In genomic region chr21:36841866-36842265, GRCh38 we compare ENCODE assay signal across 19 cellular contexts.
DNase-seq lines count a peak whose midpoint lies in the region; ATAC-seq and TF ChIP-seq lines count a peak whose summit lies in the region.
"Had no signal": no experiment of that assay in that cellular context is flagged by ENCODE, and none has a peak within 500 bp of the region (broad histone marks: within the 10 kb centered on the region; RNA-seq: fewer than 3 reads in every experiment).

No MANE protein-coding gene starts in this region.

- CTCF ChIA-PET in AG04450 (lab: Charles Lee): no interaction called here

- peaks cover 1% of the 10 kb centered on the region; the same call in 1 of the 2 replicates for H3K27me3 Mint-ChIP-seq in HFFc6 (ENCODE audit: insufficient read depth)
- H3K27me3 Mint-ChIP-seq: B cell had no signal

- DNase-seq in AG04450 (ENCODE audit: low read depth, low spot score): no peak
- DNase-seq in HFFc6: peak; percentile 72
- peak in 1 of 2 experiments; percentile 59 for DNase-seq in SJSA1 (ENCODE audit: low read depth in 1 of 2, low spot score in 2 of 2)
- peak; percentile 40 for DNase-seq in fibroblast of peridontal ligament (ENCODE audit: extremely low read depth)
- DNase-seq in NCI-H2227 (lab: John Stamatoyannopoulos, UW; ENCODE audit: unreplicated experiment): no peak
- no peak for DNase-seq in dermis blood vessel endothelial cell
- no peak for DNase-seq in NCI-H1105 treated with DMSO at 0.1 percent for 48 hours (lab: John Stamatoyannopoulos, UW)
- DNase-seq: 8988T, KG1, NCI-H1694, NCI-H2081, NCI-H2171, NCI-H526 treated with DMSO at 0.1 percent for 48 hours, OCI-M1, Right ventricle myocardium superior had no signal

- H3K4me1 Mint-ChIP-seq in HFFc6 (ENCODE audit: low read depth): peaks cover 39% of the 10 kb centered on the region
- H3K4me1 Mint-ChIP-seq: B cell, CD14-positive monocyte had no signal

- H3K36me3 ChIP-seq in SJSA1: no peaks in the 10 kb centered on the region

- H3K4me1 ChIP-seq in SJSA1 (replicated peaks): peaks cover 41% of the 10 kb centered on the region

- H3K27ac Mint-ChIP-seq in HFFc6: peak overlapping the region; percentile 75
- H3K27ac Mint-ChIP-seq: B cell, CD14-positive monocyte had no signal

- ATAC-seq in GM18858 (IDR thresholded peaks at IDR 0.05; ENCODE audit: unreplicated experiment): no peak

- H3K27me3 ChIP-seq in AG04450 (ENCODE audit: control insufficient read depth, insufficient read depth, low read length) (no peaks in the 10 kb centered on the region), SJSA1 (replicated peaks) (no peaks in the 10 kb centered on the region)

- H3K27ac ChIP-seq in AG04450 (ENCODE audit: low read depth, low read length) (peak overlapping the region; percentile 47), SJSA1 (peak overlapping the region; percentile 24; the same call in 1 of the 2 replicates)
- H3K27ac ChIP-seq: HL-60 had no signal

- no peak overlapping the region for H3K4me3 Mint-ChIP-seq in HFFc6
- H3K4me3 Mint-ChIP-seq: B cell, CD14-positive monocyte had no signal

- H3K4me3 ChIP-seq in AG04450 (ENCODE audit: low read depth, low read length) (no peak overlapping the region), SJSA1 (no peak overlapping the region)

- H3K9me3 Mint-ChIP-seq in HFFc6: no peaks in the 10 kb centered on the region

- POLR2A ChIA-PET in AG04450 (lab: Yijun Ruan, JAX): no interaction called here

- TF ChIP-seq CTCF in AG04450 (IDR thresholded peaks at IDR 0.05; ENCODE audit: low read depth, low read length) (no peak), HFFc6 (IDR thresholded peaks at IDR 0.05) (no peak)

- H3K36me3 Mint-ChIP-seq in HFFc6 (ENCODE audit: low read depth): no peaks in the 10 kb centered on the region
- H3K36me3 Mint-ChIP-seq: CD14-positive monocyte had no signal

- no peaks in the 10 kb centered on the region for H3K9me3 ChIP-seq in AG04450 (ENCODE audit: control insufficient read depth, insufficient read depth, low read length)
- no peaks in the 10 kb centered on the region for H3K9me3 ChIP-seq in SJSA1 (replicated peaks)

Comparison
In these comparisons a context has a peak if more than half of its experiments do, and no peak if none do; other contexts are left out.
1. DNase-seq: peak in HFFc6 (single experiment) and fibroblast of peridontal ligament (single experiment); none in AG04450 (single experiment), NCI-H2227 (single experiment), dermis blood vessel endothelial cell (single experiment) and NCI-H1105 treated with DMSO at 0.1 percent for 48 hours (single experiment).